In the genomic region with DNA sequence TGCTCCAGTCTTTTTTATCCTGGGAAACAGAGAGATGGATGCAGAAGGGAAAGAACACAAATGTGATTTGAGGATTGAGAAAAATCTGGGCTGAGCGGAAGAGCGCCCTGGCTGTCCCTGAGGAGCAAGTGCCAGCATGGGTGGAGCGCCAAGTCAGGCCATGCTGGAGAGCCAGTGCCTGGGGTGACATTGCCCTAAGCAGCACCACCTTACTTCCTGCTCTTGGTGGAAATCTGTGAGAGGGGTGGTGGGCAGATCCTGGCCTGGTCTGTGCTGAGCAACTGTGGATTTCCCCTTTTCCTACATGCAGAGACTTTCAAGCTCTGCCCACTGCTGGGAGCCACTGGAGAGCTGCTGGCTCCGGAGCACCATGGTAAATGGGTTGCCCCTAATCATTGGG, we compare ENCODE assay signal across 8 cellular contexts. TPM values are rescaled to one million over a fixed set of nuclear protein-coding genes. Genes with fewer than 3 reads are reported as not detected.
DNase-seq lines count a peak whose midpoint lies in the region; ATAC-seq and TF ChIP-seq lines count a peak whose summit lies in the region.
"Had no signal": no experiment of that assay in that cellular context is flagged by ENCODE, and none has a peak within 500 bp of the region (broad histone marks: within the 10 kb centered on the region; RNA-seq: fewer than 3 reads in every experiment).

No MANE protein-coding gene starts in this region.

- H2BK20ac ChIP-seq in IMR-90 (ENCODE audit: low read depth, low read length) = no peak overlapping the region

- H3K4me1 ChIP-seq in IMR-90 (ENCODE audit: control insufficient read depth, insufficient read depth, low read length) (peaks cover 19% of the 10 kb centered on the region), hepatocyte (ENCODE audit: insufficient read depth) (peaks cover 39% of the 10 kb centered on the region)

- dilution Hi-C loops in IMR-90 (cut with HindIII; ENCODE audit: low sequenced_read_pairs, unreplicated experiment) = no loop called here

- no peak overlapping the region for H3K9ac ChIP-seq in IMR-90 (ENCODE audit: low read depth, low read length)

- no CpG with 5 or more reads among the region's 4 CpGs for WGBS in IMR-90 (ENCODE audit: extremely low coverage in 2 of 2, insufficient read length in 1 of 2), 2 experiments
- WGBS in hepatocyte (ENCODE audit: low lambda C conversion rate, missing lambda C conversion rate) = 93% methylated on average over 4 of the region's 4 CpGs

- H2BK120ac ChIP-seq in IMR-90 (ENCODE audit: low read depth, low read length) = 0 out of 2 replicates have a peak overlapping the region, but pooled peaks have one; percentile 44

- intact Hi-C loops in IMR-90 (cut with micrococcal nuclease) = no loop called here

- TF ChIP-seq CTCF in IMR-90 (conservative IDR thresholded peaks at IDR 0.05; ENCODE audit: low read depth, low read length) (no peak), hepatocyte (IDR thresholded peaks at IDR 0.05; ENCODE audit: poor library complexity) (no peak)

- H3K36me3 ChIP-seq in IMR-90 (ENCODE audit: control insufficient read depth, insufficient read depth, low read length) (no peaks in the 10 kb centered on the region), hepatocyte (replicated peaks; ENCODE audit: insufficient read depth, low read depth) (no peaks in the 10 kb centered on the region)

- H3K14ac ChIP-seq in IMR-90 (replicated peaks; ENCODE audit: low read depth, low read length) = 0 out of 2 replicates have a peak overlapping the region, but pooled peaks have one; percentile 4

- H2AK9ac ChIP-seq in IMR-90 (replicated peaks; ENCODE audit: low read depth, low read length, poor library complexity) = no peak overlapping the region

- H4K5ac ChIP-seq in IMR-90 (ENCODE audit: low read depth, low read length) = no peak overlapping the region

- no TSS peak for BruUV-seq in IMR-90 (replicated peaks; lab: Mats Ljungman, UMichigan)

- H3K27me3 ChIP-seq in IMR-90 (ENCODE audit: control insufficient read depth, insufficient read depth, low read length) (no peaks in the 10 kb centered on the region), hepatocyte (no peaks in the 10 kb centered on the region)

- H3K4me1 Mint-ChIP-seq in activated naive CD8-positive, alpha-beta T cell (ENCODE audit: low read depth) = peaks cover 62% of the 10 kb centered on the region
- H3K4me1 Mint-ChIP-seq in stimulated activated effector memory CD8-positive, alpha-beta T cell treated with anti-CD3 and anti-CD28 coated beads, Interleukin-12 subunit alpha, Interleukin-12 subunit beta, amount 100 ng/mL, for 72 hours = peaks cover 49% of the 10 kb centered on the region

- H3K79me1 ChIP-seq in IMR-90 (ENCODE audit: low read depth in 1 of 2, low read length in 2 of 2) = no peaks in the 10 kb centered on the region

- no peak overlapping the region; the same call in none of the 2 replicates for H3K4ac ChIP-seq in IMR-90 (ENCODE audit: low read depth, low read length)

- no peaks in the 10 kb centered on the region for H3K9me3 Mint-ChIP-seq in activated naive CD8-positive, alpha-beta T cell (ENCODE audit: low read depth)
- no peaks in the 10 kb centered on the region for H3K9me3 Mint-ChIP-seq in stimulated activated effector memory CD8-positive, alpha-beta T cell treated with anti-CD3 and anti-CD28 coated beads, Interleukin-12 subunit alpha, Interleukin-12 subunit beta, amount 100 ng/mL, for 72 hours

- TF ChIP-seq POLR2A in IMR-90 (IDR thresholded peaks at IDR 0.05; ENCODE audit: low read depth, low read length) = no peak

- in situ Hi-C loops in IMR-90 (cut with MboI; ENCODE audit: low sequenced_read_pairs) = no loop called here

- H3K36me3 Mint-ChIP-seq in activated naive CD8-positive, alpha-beta T cell = no peaks in the 10 kb centered on the region
- peaks cover 11% of the 10 kb centered on the region for H3K36me3 Mint-ChIP-seq in stimulated activated effector memory CD8-positive, alpha-beta T cell treated with anti-CD3 and anti-CD28 coated beads, Interleukin-12 subunit alpha, Interleukin-12 subunit beta, amount 100 ng/mL, for 72 hours

- no peak overlapping the region for H3K4me2 ChIP-seq in IMR-90 (ENCODE audit: low read depth, low read length)
- H3K4me2 ChIP-seq in hepatocyte = no peak overlapping the region

- H3K79me2 ChIP-seq in hepatocyte = no peaks in the 10 kb centered on the region

- H3K27me3 Mint-ChIP-seq in activated naive CD8-positive, alpha-beta T cell = no peaks in the 10 kb centered on the region

- H3K4me3 ChIP-seq in IMR-90 (ENCODE audit: insufficient read depth, low read depth, low read length) (no peak overlapping the region), hepatocyte (no peak overlapping the region)

- H3K23ac ChIP-seq in IMR-90 (ENCODE audit: low read depth, low read length) = no peak overlapping the region

- peak overlapping the region in 1 of 2 experiments; percentile 22; a peak in 2 of 4 replicates for H4K8ac ChIP-seq in IMR-90 (ENCODE audit: low read depth in 2 of 2, low read length in 2 of 2)

- no peak overlapping the region for H3K56ac ChIP-seq in IMR-90 (ENCODE audit: extremely low read depth, insufficient read depth, low read length)

- H2AFZ ChIP-seq in IMR-90 (replicated peaks; ENCODE audit: low read length, poor library complexity) = peak overlapping the region; percentile 9
- H2AFZ ChIP-seq in hepatocyte = no peak overlapping the region

- no peak overlapping the region; the same call in 2 of the 3 replicates for H2BK15ac ChIP-seq in IMR-90 (ENCODE audit: low read depth, low read length)

- peak overlapping the region; percentile 67 for H2AK5ac ChIP-seq in IMR-90 (ENCODE audit: low read depth, low read length)

- peak overlapping the region; percentile 50 for H3K27ac Mint-ChIP-seq in activated naive CD8-positive, alpha-beta T cell
- H3K27ac Mint-ChIP-seq in stimulated activated effector memory CD8-positive, alpha-beta T cell treated with anti-CD3 and anti-CD28 coated beads, Interleukin-12 subunit alpha, Interleukin-12 subunit beta, amount 100 ng/mL, for 72 hours = peak overlapping the region; percentile 88

- POLR2A ChIA-PET in IMR-90 (lab: Charles Lee; ENCODE audit: unreplicated experiment) = no interaction called here

- no peak overlapping the region for H4K91ac ChIP-seq in IMR-90 (ENCODE audit: insufficient read depth, low read depth, low read length)

- H3K9me3 ChIP-seq in IMR-90 (ENCODE audit: control insufficient read depth, insufficient read depth, low read length) (no peaks in the 10 kb centered on the region), hepatocyte (ENCODE audit: low read depth) (no peaks in the 10 kb centered on the region)

- no peak overlapping the region for H3K27ac ChIP-seq in IMR-90 (ENCODE audit: insufficient read depth, low read length)
- H3K27ac ChIP-seq in hepatocyte = peak overlapping the region; percentile 97

- no peak overlapping the region for H2BK5ac ChIP-seq in IMR-90 (ENCODE audit: low read depth, low read length, poor library complexity, severe bottlenecking)

- no peaks in the 10 kb centered on the region for H3K9me2 ChIP-seq in hepatocyte (replicated peaks; ENCODE audit: insufficient read depth)

- H3K4me3 Mint-ChIP-seq in activated naive CD8-positive, alpha-beta T cell = no peak overlapping the region
- no peak overlapping the region for H3K4me3 Mint-ChIP-seq in stimulated activated effector memory CD8-positive, alpha-beta T cell treated with anti-CD3 and anti-CD28 coated beads, Interleukin-12 subunit alpha, Interleukin-12 subunit beta, amount 100 ng/mL, for 72 hours

- no peak overlapping the region for H3K18ac ChIP-seq in IMR-90 (ENCODE audit: low read depth, low read length)

- H4K20me1 ChIP-seq in IMR-90 (ENCODE audit: insufficient read depth, low read length) (no peaks in the 10 kb centered on the region), hepatocyte (ENCODE audit: insufficient read depth, poor library complexity, severe bottlenecking) (no peaks in the 10 kb centered on the region)

- H3K9me1 ChIP-seq in IMR-90 (ENCODE audit: insufficient read depth, low read length) = peaks cover 18% of the 10 kb centered on the region

- DNase-seq in IMR-90 (peak; percentile 46), hepatocyte (ENCODE audit: low spot score) (no peak), iPS-NIHi7 (ENCODE audit: extremely low spot score) (no peak), SW480 (ENCODE audit: low spot score) (no peak)
- no peak for DNase-seq in stimulated activated effector memory CD8-positive, alpha-beta T cell treated with anti-CD3 and anti-CD28 coated beads, Interleukin-12 subunit alpha, Interleukin-12 subunit beta, amount 100 ng/mL, for 72 hours (ENCODE audit: low spot score in 2 of 2)
- DNase-seq: small intestine had no signal

- CTCF ChIA-PET in IMR-90 (lab: Yijun Ruan, JAX) = no interaction called here

- ATAC-seq in IMR-90 (ENCODE audit: low read depth) (no peak), SK-N-SH treated with all-trans-retinoic acid at 6 μM for 48 hours (no peak)
- ATAC-seq in stimulated activated effector memory CD8-positive, alpha-beta T cell treated with anti-CD3 and anti-CD28 coated beads, Interleukin-12 subunit alpha, Interleukin-12 subunit beta, amount 100 ng/mL, for 72 hours = no peak

- TF ChIP-seq RAD21 in IMR-90 (IDR thresholded peaks at IDR 0.05; ENCODE audit: low read length) = no peak

TF ChIP-seq in IMR-90, 13 proteins besides CTCF, POLR2A, EP300 and RAD21:
- TF ChIP-seq MAZ (IDR thresholded peaks at IDR 0.05; ENCODE audit: borderline replicate concordance, low read depth, low read length) = no peak
- no peak for TF ChIP-seq MXI1 (IDR thresholded peaks at IDR 0.05; ENCODE audit: borderline replicate concordance, low read depth, low read length)
- 0 out of 2 replicates have a peak, but pooled peaks have one; percentile 5 for TF ChIP-seq CEBPB (IDR thresholded peaks at IDR 0.05; ENCODE audit: low read depth, low read length)

TF ChIP-seq in SK-N-SH treated with all-trans-retinoic acid at 6 μM for 48 hours, 23 proteins besides CTCF, POLR2A, EP300 and RAD21 (continues in another document):
- TF ChIP-seq BACH2 (CRISPR knock-in tag; IDR thresholded peaks at IDR 0.05; ENCODE audit: borderline replicate concordance) = no peak
- TF ChIP-seq ESRRG (CRISPR knock-in tag; IDR thresholded peaks at IDR 0.05) = no peak
- TF ChIP-seq SNAI2 (CRISPR knock-in tag; IDR thresholded peaks at IDR 0.05) = no peak

RNA-seq across cellular contexts. Expression of gene DDIT4, which starts 36.9 kb away (rescaled TPM):
- total RNA-seq in IMR-90 (2012; rRNA removed) (108 and 110 TPM in 2 replicates), hepatocyte (162 and 165 TPM in 2 replicates)
- polyA plus RNA-seq in IMR-90 (2012; rRNA removed) (31.0 and 59.6 TPM in 2 replicates), hepatocyte (189 and 235 TPM in 2 replicates)
- polyA plus RNA-seq in IMR-90 (2012; cell fraction: cytosol; rRNA removed) = 38.8 and 80.6 TPM in 2 replicates
- 80.3 and 93.3 TPM in 2 replicates for polyA plus RNA-seq in IMR-90 (2012; cell fraction: nucleus; rRNA removed; ENCODE audit: low replicate concordance)

RNA-seq across cellular contexts. Expression of gene DNAJB12, which starts 44.1 kb away (rescaled TPM):
- 18.3 and 19.2 TPM in 2 replicates for total RNA-seq in IMR-90 (2012; rRNA removed)
- polyA plus RNA-seq in IMR-90 (2012; rRNA removed) = 23.1 and 24.0 TPM in 2 replicates
- polyA plus RNA-seq in IMR-90 (2012; cell fraction: cytosol; rRNA removed) = 18.5 and 22.8 TPM in 2 replicates
- polyA plus RNA-seq in IMR-90 (2012; cell fraction: nucleus; rRNA removed; ENCODE audit: low replicate concordance) = 28.0 and 41.8 TPM in 2 replicates
- total RNA-seq in hepatocyte = 31.0 and 33.5 TPM in 2 replicates
- 40.3 and 41.5 TPM in 2 replicates for polyA plus RNA-seq in hepatocyte
